In genomic region chr1:51506537-51506936, GRCh38 we compare ENCODE assay signal across 9 cellular contexts.
DNase-seq lines count a peak whose midpoint lies in the region; ATAC-seq and TF ChIP-seq lines count a peak whose summit lies in the region.
"Had no signal": no experiment of that assay in that cellular context is flagged by ENCODE, and none has a peak within 500 bp of the region (broad histone marks: within the 10 kb centered on the region; RNA-seq: fewer than 3 reads in every experiment).

No MANE protein-coding gene starts in this region.

- ATAC-seq in GM19351 (IDR thresholded peaks at IDR 0.05; ENCODE audit: unreplicated experiment), result peak; percentile 37
- ATAC-seq: foreskin keratinocyte had no signal

- no peak for TF ChIP-seq CTCF in fibroblast of pulmonary artery (IDR thresholded peaks at IDR 0.05; ENCODE audit: low read length, missing control alignments)

- peak; percentile 46 for DNase-seq in NCI-H2171 (lab: John Stamatoyannopoulos, UW)
- DNase-seq in fibroblast of pulmonary artery (ENCODE audit: low read depth), result peak; percentile 96
- DNase-seq in OCI-M2 (lab: John Stamatoyannopoulos, UW; ENCODE audit: unreplicated experiment), result no peak
- no peak for DNase-seq in activated CD4-positive, alpha-beta T cell treated with anti-CD3 and anti-CD28 coated beads, Interleukin-2, amount 50 U/mL, for 1 hour
- no peak for DNase-seq in KG1 (lab: John Stamatoyannopoulos, UW)
- DNase-seq: NCI-H2029 had no signal

- no peaks in the 10 kb centered on the region for H3K27me3 ChIP-seq in stomach smooth muscle (ENCODE audit: control insufficient read depth in 1 of 2, insufficient read depth in 2 of 2, low read length in 2 of 2)
- H3K27me3 ChIP-seq: foreskin keratinocyte had no signal

- H3K36me3 ChIP-seq in stomach smooth muscle (ENCODE audit: control insufficient read depth in 2 of 2, insufficient read depth in 2 of 2, low read length in 2 of 2), result no peaks in the 10 kb centered on the region

- peaks cover 4% of the 10 kb centered on the region for H3K4me1 ChIP-seq in stomach smooth muscle (ENCODE audit: control insufficient read depth, insufficient read depth, low read length)

- H3K27ac ChIP-seq in stomach smooth muscle (ENCODE audit: low read length), result no peak overlapping the region
- H3K27ac ChIP-seq: foreskin keratinocyte had no signal

- peak overlapping the region; percentile 47 for H3K4me3 ChIP-seq in fibroblast of pulmonary artery (replicated peaks; ENCODE audit: low read depth, low read length)
- peak overlapping the region; percentile 41 to 47 for H3K4me3 ChIP-seq in stomach smooth muscle (ENCODE audit: low read length in 2 of 2)

- no peak overlapping the region for H3K9ac ChIP-seq in stomach smooth muscle (ENCODE audit: low read length in 2 of 2)

- H3K9me3 ChIP-seq in stomach smooth muscle (ENCODE audit: control insufficient read depth in 2 of 2, low read length in 2 of 2), result no peaks in the 10 kb centered on the region

Comparison
In these comparisons a context has a peak if more than half of its experiments do, and no peak if none do; other contexts are left out.
1. DNase-seq: peak in NCI-H2171 (single experiment) and fibroblast of pulmonary artery (single experiment); none in OCI-M2 (single experiment), activated CD4-positive, alpha-beta T cell treated with anti-CD3 and anti-CD28 coated beads, Interleukin-2, amount 50 U/mL, for 1 hour (single experiment) and KG1 (single experiment).